Comparison of ENCODE assay signal across 14 cellular contexts in genomic region chr9:16505159-16505558, GRCh38.
DNase-seq lines count a peak whose midpoint lies in the region; ATAC-seq, FAIRE-seq and TF ChIP-seq lines count a peak whose summit lies in the region.
"Had no signal": no experiment of that assay in that cellular context is flagged by ENCODE, and none has a peak within 500 bp of the region (broad histone marks: within the 10 kb centered on the region; RNA-seq: fewer than 3 reads in every experiment).

No MANE protein-coding gene starts in this region.

- H3K27ac Mint-ChIP-seq in activated naive CD4-positive, alpha-beta T cell treated with anti-CD3 and anti-CD28 coated beads, Interleukin-2, amount 10 ng/mL, durations not matched to agents 7 days and 5 days, result no peak overlapping the region

- no peak overlapping the region for H3K4me3 ChIP-seq in foreskin fibroblast (ENCODE audit: low read depth in 1 of 2, low read length in 2 of 2)
- H3K4me3 ChIP-seq: prostate gland had no signal

- peak; percentile 72 for FAIRE-seq in TTC549 (lab: Jason Lieb, UNC)

- no peaks in the 10 kb centered on the region for H3K27me3 Mint-ChIP-seq in activated naive CD4-positive, alpha-beta T cell treated with anti-CD3 and anti-CD28 coated beads, Interleukin-2, amount 10 ng/mL, durations not matched to agents 7 days and 5 days

- no peak overlapping the region for H3K4me3 Mint-ChIP-seq in activated naive CD4-positive, alpha-beta T cell treated with anti-CD3 and anti-CD28 coated beads, Interleukin-2, amount 10 ng/mL, durations not matched to agents 7 days and 5 days

- DNase-seq in ELF-1 (ENCODE audit: low read depth, low spot score) (peak; percentile 45), foreskin fibroblast (peak; percentile 53 to 62), renal cortical epithelial cell (ENCODE audit: low read depth) (peak; percentile 58)
- DNase-seq in activated naive CD4-positive, alpha-beta T cell treated with anti-CD3 and anti-CD28 coated beads, Interleukin-2, amount 10 ng/mL, durations not matched to agents 7 days and 5 days, result no peak
- no peak for DNase-seq in activated CD4-positive, alpha-beta T cell treated with anti-CD3 and anti-CD28 coated beads for 48 hours
- DNase-seq: activated T-cell treated with anti-CD3 and anti-CD28 coated beads for 4 hours, C1 segment of cervical spinal cord, H7, NCI-H2171 had no signal

- peaks cover 2% of the 10 kb centered on the region for H3K9me3 Mint-ChIP-seq in activated naive CD4-positive, alpha-beta T cell treated with anti-CD3 and anti-CD28 coated beads, Interleukin-2, amount 10 ng/mL, durations not matched to agents 7 days and 5 days

- no peak for TF ChIP-seq CTCF in foreskin fibroblast (IDR thresholded peaks at IDR 0.05; ENCODE audit: low read depth, low read length)

- ATAC-seq in GM19455 (IDR thresholded peaks at IDR 0.05; ENCODE audit: unreplicated experiment) (no peak), GM19452 (IDR thresholded peaks at IDR 0.05; ENCODE audit: unreplicated experiment) (no peak)
- ATAC-seq: esophagus mucosa had no signal

- CTCF ChIA-PET in activated naive CD4-positive, alpha-beta T cell treated with anti-CD3 and anti-CD28 coated beads, Interleukin-2, amount 10 ng/mL, durations not matched to agents 7 days and 5 days (lab: Charles Lee), result no interaction called here

- H3K36me3 Mint-ChIP-seq in activated naive CD4-positive, alpha-beta T cell treated with anti-CD3 and anti-CD28 coated beads, Interleukin-2, amount 10 ng/mL, durations not matched to agents 7 days and 5 days, result no peaks in the 10 kb centered on the region

- H3K4me1 Mint-ChIP-seq in activated naive CD4-positive, alpha-beta T cell treated with anti-CD3 and anti-CD28 coated beads, Interleukin-2, amount 10 ng/mL, durations not matched to agents 7 days and 5 days, result no peaks in the 10 kb centered on the region

Comparison
In these comparisons a context has a peak if more than half of its experiments do, and no peak if none do; other contexts are left out.
1. DNase-seq: peak in ELF-1 (single experiment), foreskin fibroblast (2 of 2) and renal cortical epithelial cell (single experiment); none in activated naive CD4-positive, alpha-beta T cell treated with anti-CD3 and anti-CD28 coated beads, Interleukin-2, amount 10 ng/mL, durations not matched to agents 7 days and 5 days (single experiment) and activated CD4-positive, alpha-beta T cell treated with anti-CD3 and anti-CD28 coated beads for 48 hours (single experiment).